In genomic region chr20:9388160-9388825, GRCh38 we compare ENCODE assay signal across 15 cellular contexts.
DNase-seq lines count a peak whose midpoint lies in the region; ATAC-seq and TF ChIP-seq lines count a peak whose summit lies in the region.
"Had no signal": no experiment of that assay in that cellular context is flagged by ENCODE, and none has a peak within 500 bp of the region (broad histone marks: within the 10 kb centered on the region; RNA-seq: fewer than 3 reads in every experiment).

No MANE protein-coding gene starts in this region.

- H3K9me3 ChIP-seq in IMR-90 (ENCODE audit: control insufficient read depth, insufficient read depth, low read length) (no peaks in the 10 kb centered on the region), MM.1S (replicated peaks; ENCODE audit: insufficient read depth, low read length) (no peaks in the 10 kb centered on the region)
- H3K9me3 ChIP-seq: HAP-1 had no signal

- H3K9me1 ChIP-seq in IMR-90 (ENCODE audit: insufficient read depth, low read length), result 0 out of 2 replicates have a peak, but pooled peaks cover 3% of the 10 kb centered on the region

- no peak overlapping the region for H2BK20ac ChIP-seq in IMR-90 (ENCODE audit: low read depth, low read length)

- H4K91ac ChIP-seq in IMR-90 (ENCODE audit: insufficient read depth, low read depth, low read length), result no peak overlapping the region

- H3K18ac ChIP-seq in IMR-90 (ENCODE audit: low read depth, low read length), result no peak overlapping the region

- H3F3A ChIP-seq in MM.1S (ENCODE audit: insufficient read depth, low read length), result peaks cover 22% of the 10 kb centered on the region

- H3K4me3 ChIP-seq in IMR-90 (ENCODE audit: insufficient read depth, low read depth, low read length) (no peak overlapping the region), MM.1S (ENCODE audit: low read length) (peak overlapping the region; percentile 17; the same call in 1 of the 2 replicates)
- H3K4me3 ChIP-seq: HAP-1 had no signal

- H3K9me2 ChIP-seq in MM.1S (replicated peaks; ENCODE audit: insufficient read depth, low read length), result no peaks in the 10 kb centered on the region

- dilution Hi-C loops in IMR-90 (cut with HindIII; ENCODE audit: low sequenced_read_pairs, unreplicated experiment), result no loop called here

- H3K9ac ChIP-seq in IMR-90 (ENCODE audit: low read depth, low read length), result no peak overlapping the region
- peak overlapping the region; percentile 25; the same call in 1 of the 2 replicates for H3K9ac ChIP-seq in MM.1S (ENCODE audit: low read length)

- no peak for TF ChIP-seq CTCF in IMR-90 (conservative IDR thresholded peaks at IDR 0.05; ENCODE audit: low read depth, low read length)
- TF ChIP-seq CTCF in MM.1S (IDR thresholded peaks at IDR 0.05; ENCODE audit: low read length), result no peak

- TF ChIP-seq POLR2A in IMR-90 (IDR thresholded peaks at IDR 0.05; ENCODE audit: low read depth, low read length), result no peak

- WGBS in IMR-90 (ENCODE audit: extremely low coverage in 2 of 2, insufficient read length in 1 of 2), 2 experiments, result no CpG with 5 or more reads among the region's 8 CpGs

- no peak overlapping the region for H2AK5ac ChIP-seq in IMR-90 (ENCODE audit: low read depth, low read length)

- no peak overlapping the region for H3K27ac Mint-ChIP-seq in activated T-cell treated with anti-CD3 and anti-CD28 coated beads, Interleukin-2, amount 50 U/mL, for 24 hours
- H3K27ac Mint-ChIP-seq: CD4-positive, alpha-beta memory T cell had no signal

- no peak overlapping the region for H3K4ac ChIP-seq in IMR-90 (ENCODE audit: low read depth, low read length)

- H3K36me3 ChIP-seq in IMR-90 (ENCODE audit: control insufficient read depth, insufficient read depth, low read length) (peaks cover 10% of the 10 kb centered on the region), MM.1S (replicated peaks; ENCODE audit: insufficient read depth, low read length) (no peaks in the 10 kb centered on the region)
- H3K36me3 ChIP-seq: HAP-1 had no signal

- ATAC-seq in IMR-90 (ENCODE audit: low read depth) (no peak), HG03175 (IDR thresholded peaks at IDR 0.05; ENCODE audit: unreplicated experiment) (no peak)

- no peak overlapping the region for H3K4me3 Mint-ChIP-seq in activated T-cell treated with anti-CD3 and anti-CD28 coated beads, Interleukin-2, amount 50 U/mL, for 24 hours
- H3K4me3 Mint-ChIP-seq: CD4-positive, alpha-beta memory T cell had no signal

- CTCF ChIA-PET in IMR-90 (lab: Yijun Ruan, JAX), result no interaction called here

- no peak overlapping the region for H3K23ac ChIP-seq in IMR-90 (ENCODE audit: low read depth, low read length)

- H2BK15ac ChIP-seq in IMR-90 (ENCODE audit: low read depth, low read length), result no peak overlapping the region

- H2BK120ac ChIP-seq in IMR-90 (ENCODE audit: low read depth, low read length), result no peak overlapping the region

- H2AFZ ChIP-seq in IMR-90 (replicated peaks; ENCODE audit: low read length, poor library complexity) (no peak overlapping the region), MM.1S (ENCODE audit: low read length) (no peak overlapping the region)

- no peaks in the 10 kb centered on the region for H3K36me3 Mint-ChIP-seq in activated T-cell treated with anti-CD3 and anti-CD28 coated beads, Interleukin-2, amount 50 U/mL, for 24 hours (ENCODE audit: low read depth)
- H3K36me3 Mint-ChIP-seq: CD4-positive, alpha-beta memory T cell had no signal

- intact Hi-C loops in IMR-90 (cut with micrococcal nuclease), result no loop called here

- H3K27me3 ChIP-seq in IMR-90 (ENCODE audit: control insufficient read depth, insufficient read depth, low read length) (no peaks in the 10 kb centered on the region), MM.1S (replicated peaks; ENCODE audit: insufficient read depth, low read length) (no peaks in the 10 kb centered on the region)

- H4K20me1 ChIP-seq in IMR-90 (ENCODE audit: insufficient read depth, low read length) (no peaks in the 10 kb centered on the region), MM.1S (ENCODE audit: insufficient read depth, low read length) (no peaks in the 10 kb centered on the region)

- peaks cover 0 to 5% of the 10 kb centered on the region in 2 experiments; a peak in 1 of 4 replicates for H3K79me1 ChIP-seq in IMR-90 (ENCODE audit: low read depth in 1 of 2, low read length in 2 of 2)

- POLR2A ChIA-PET in IMR-90 (lab: Charles Lee; ENCODE audit: unreplicated experiment), result no interaction called here

- in situ Hi-C loops in IMR-90 (cut with MboI; ENCODE audit: low sequenced_read_pairs), result no loop called here

- H2AK9ac ChIP-seq in IMR-90 (replicated peaks; ENCODE audit: low read depth, low read length, poor library complexity), result no peak overlapping the region

- BruUV-seq in IMR-90 (replicated peaks; lab: Mats Ljungman, UMichigan), result no TSS peak

- H3K14ac ChIP-seq in IMR-90 (replicated peaks; ENCODE audit: low read depth, low read length), result 0 out of 2 replicates have a peak overlapping the region, but pooled peaks have one; percentile 20

- no peak overlapping the region for H4K5ac ChIP-seq in IMR-90 (ENCODE audit: low read depth, low read length)

- H3K27me3 Mint-ChIP-seq in activated T-cell treated with anti-CD3 and anti-CD28 coated beads, Interleukin-2, amount 50 U/mL, for 24 hours, result no peaks in the 10 kb centered on the region
- H3K27me3 Mint-ChIP-seq: CD4-positive, alpha-beta memory T cell had no signal

- no peak for TF ChIP-seq RAD21 in IMR-90 (IDR thresholded peaks at IDR 0.05; ENCODE audit: low read length)

- no peaks in the 10 kb centered on the region for H3K4me1 Mint-ChIP-seq in activated T-cell treated with anti-CD3 and anti-CD28 coated beads, Interleukin-2, amount 50 U/mL, for 24 hours (ENCODE audit: low read depth)
- H3K4me1 Mint-ChIP-seq: CD4-positive, alpha-beta memory T cell had no signal

- peaks cover 14% of the 10 kb centered on the region for H3K4me1 ChIP-seq in IMR-90 (ENCODE audit: control insufficient read depth, insufficient read depth, low read length)
- peaks cover 42% of the 10 kb centered on the region for H3K4me1 ChIP-seq in MM.1S (ENCODE audit: low read length)

- H3K4me2 ChIP-seq in IMR-90 (ENCODE audit: low read depth, low read length), result no peak overlapping the region
- peak overlapping the region; percentile 61 for H3K4me2 ChIP-seq in MM.1S (ENCODE audit: low read depth, low read length)

- no peak overlapping the region for H4K8ac ChIP-seq in IMR-90 (ENCODE audit: low read depth in 2 of 2, low read length in 2 of 2)

- no peaks in the 10 kb centered on the region for H3K79me2 ChIP-seq in MM.1S (ENCODE audit: low read length)

- peaks cover 3% of the 10 kb centered on the region for H3K9me3 Mint-ChIP-seq in activated T-cell treated with anti-CD3 and anti-CD28 coated beads, Interleukin-2, amount 50 U/mL, for 24 hours

- no peak overlapping the region for H3K27ac ChIP-seq in IMR-90 (ENCODE audit: insufficient read depth, low read length)
- H3K27ac ChIP-seq in MM.1S (ENCODE audit: low read length), result peak overlapping the region; percentile 79

- DNase-seq in IMR-90 (no peak), MM.1S (peak; percentile 76), myocyte (ENCODE audit: low read depth) (peak; percentile 59)
- DNase-seq in activated T-cell treated with anti-CD3 and anti-CD28 coated beads, Interleukin-2, amount 50 U/mL, for 24 hours, result no peak
- no peak for DNase-seq in activated CD4-positive, CD25-positive, alpha-beta regulatory T cell (lab: John Stamatoyannopoulos, UW)
- DNase-seq: C1 segment of cervical spinal cord; Calu3; CD4-positive, alpha-beta memory T cell; COR-L47; DMS53; DMS79 treated with DMSO at 0.1 percent for 48 hours; GF-D8; GOT3 had no signal

- H3K56ac ChIP-seq in IMR-90 (ENCODE audit: extremely low read depth, insufficient read depth, low read length), result no peak overlapping the region

- no peak overlapping the region for H2BK5ac ChIP-seq in IMR-90 (ENCODE audit: low read depth, low read length, poor library complexity, severe bottlenecking)

TF ChIP-seq in IMR-90, 13 proteins besides CTCF, POLR2A, EP300 and RAD21:
- TF ChIP-seq ELK1 (IDR thresholded peaks at IDR 0.05; ENCODE audit: borderline replicate concordance, low read depth, low read length) (no peak), BHLHE40 (IDR thresholded peaks at IDR 0.05; ENCODE audit: low read depth, low read length) (no peak), MXI1 (IDR thresholded peaks at IDR 0.05; ENCODE audit: borderline replicate concordance, low read depth, low read length) (no peak), CHD1 (IDR thresholded peaks at IDR 0.05; ENCODE audit: low read depth, low read length) (no peak), CEBPB (IDR thresholded peaks at IDR 0.05; ENCODE audit: low read depth, low read length) (no peak), NFE2L2 (IDR thresholded peaks at IDR 0.05; ENCODE audit: low read depth, low read length) (no peak), MAZ (IDR thresholded peaks at IDR 0.05; ENCODE audit: borderline replicate concordance, low read depth, low read length) (no peak), USF2 (IDR thresholded peaks at IDR 0.05; ENCODE audit: low read depth, low read length) (no peak), SMC3 (IDR thresholded peaks at IDR 0.05; ENCODE audit: low read depth, low read length) (no peak), RCOR1 (IDR thresholded peaks at IDR 0.05; ENCODE audit: insufficient replicate concordance, low read length) (no peak), RFX5 (IDR thresholded peaks at IDR 0.05; ENCODE audit: low read depth, low read length) (no peak), MAFK (IDR thresholded peaks at IDR 0.05; ENCODE audit: low read depth, low read length) (no peak), FOS (IDR thresholded peaks at IDR 0.05; ENCODE audit: low read depth, low read length) (no peak)

Comparison
In these comparisons a context has a peak if more than half of its experiments do, and no peak if none do; other contexts are left out.
1. DNase-seq: peak in MM.1S (single experiment) and myocyte (single experiment); none in IMR-90 (single experiment), activated T-cell treated with anti-CD3 and anti-CD28 coated beads, Interleukin-2, amount 50 U/mL, for 24 hours (single experiment) and activated CD4-positive, CD25-positive, alpha-beta regulatory T cell (0 of 4).